ENCODE assay signal across 20 cellular contexts in the genomic region with DNA sequence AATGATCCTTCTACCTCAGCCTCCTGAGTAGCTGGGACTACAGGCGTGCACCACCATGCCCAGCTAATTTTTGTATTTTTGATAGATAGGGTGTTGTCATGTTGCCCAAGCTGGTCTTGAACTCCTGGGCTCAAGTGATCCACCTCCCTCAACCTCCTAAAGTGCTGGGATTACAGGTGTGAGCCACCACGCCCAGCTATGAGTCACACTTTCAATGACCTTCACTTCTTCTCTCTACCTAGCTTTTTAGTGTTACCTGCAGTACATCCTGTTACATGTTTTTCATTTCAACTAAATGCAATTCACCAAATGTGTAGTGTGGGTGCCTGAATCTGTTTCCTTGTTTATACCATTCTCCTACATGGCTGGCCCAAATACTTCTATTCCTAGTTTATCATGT.
"Had no signal": no experiment of that assay in that cellular context is flagged by ENCODE, and none has a peak within 500 bp of the region (broad histone marks: within the 10 kb centered on the region; RNA-seq: fewer than 3 reads in every experiment).

No MANE protein-coding gene starts in this region.

- H3K9me3 ChIP-seq: esophagus muscularis mucosa, gastroesophageal sphincter, left ventricle myocardium inferior, lower lobe of right lung, right atrium auricular region, thyroid gland had no signal

- H3K27me3 ChIP-seq: esophagus muscularis mucosa, gastroesophageal sphincter, right atrium auricular region, thyroid gland had no signal

- H3K27ac ChIP-seq: epithelial cell of prostate, esophagus muscularis mucosa, gastroesophageal sphincter, left ventricle myocardium inferior, lower lobe of right lung, right atrium auricular region, thyroid gland had no signal

- DNase-seq: effector memory CD4-positive, alpha-beta T cell; immature natural killer cell; left ventricle myocardium inferior; lower lobe of right lung; mesendoderm; naive thymus-derived CD8-positive, alpha-beta T cell; posterior cingulate gyrus; stimulated activated CD4-positive, alpha-beta T cell treated with anti-CD3 and anti-CD28 coated beads, Interleukin-2, amount 100 ng/mL, for 48 hours; stimulated activated naive CD4-positive, alpha-beta T cell treated with Interleukin-2 at 50 U/mL for 16 hours; thyroid gland had no signal

- H3K27me3 Mint-ChIP-seq: naive thymus-derived CD8-positive, alpha-beta T cell; type B pancreatic cell had no signal

- ATAC-seq: gastroesophageal sphincter; lower lobe of right lung; naive thymus-derived CD8-positive, alpha-beta T cell had no signal

- H3K4me2 ChIP-seq: smooth muscle cell had no signal

- H3K9me3 Mint-ChIP-seq: immature natural killer cell; naive thymus-derived CD8-positive, alpha-beta T cell; neural crest cell; type B pancreatic cell had no signal

- H3K4me3 Mint-ChIP-seq: immature natural killer cell; naive thymus-derived CD8-positive, alpha-beta T cell; neural crest cell; type B pancreatic cell had no signal

- H3K4me1 ChIP-seq: gastroesophageal sphincter, left ventricle myocardium inferior, lower lobe of right lung, right atrium auricular region, thyroid gland had no signal

- FAIRE-seq: endometrium, keratinocyte, urothelium cell line had no signal

- H3K4me3 ChIP-seq: esophagus muscularis mucosa, gastroesophageal sphincter, left ventricle myocardium inferior, lower lobe of right lung, right atrium auricular region, smooth muscle cell, thyroid gland had no signal

- H3K27ac Mint-ChIP-seq: type B pancreatic cell had no signal
